Comparison of ENCODE assay signal across 10 cellular contexts in the genomic region with DNA sequence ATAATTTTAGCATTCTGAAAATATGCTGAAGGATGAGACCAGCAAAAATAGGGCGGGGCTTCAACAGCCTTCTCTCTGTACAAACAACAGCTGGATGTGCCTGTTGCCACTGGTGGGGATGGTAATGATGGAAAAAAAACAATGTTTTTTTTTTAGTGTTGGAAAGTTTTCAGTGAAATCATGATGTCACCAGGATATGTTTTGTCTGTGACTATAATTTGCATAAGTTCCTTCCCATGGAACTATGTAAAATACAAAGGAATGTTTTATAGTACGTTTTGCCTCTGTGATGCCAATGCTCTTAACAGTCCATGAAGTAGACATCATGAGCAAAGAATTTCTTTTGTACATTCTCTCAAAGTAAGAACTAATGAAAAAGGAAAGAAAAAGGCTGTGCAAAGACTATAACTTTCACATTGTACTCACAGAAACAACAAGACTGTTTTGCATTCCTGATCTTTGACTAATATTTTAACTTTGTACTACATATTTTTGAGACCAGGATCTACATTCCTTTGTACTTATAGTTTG.
DNase-seq lines count a peak whose midpoint lies in the region; ATAC-seq and TF ChIP-seq lines count a peak whose summit lies in the region.
"Had no signal": no experiment of that assay in that cellular context is flagged by ENCODE, and none has a peak within 500 bp of the region (broad histone marks: within the 10 kb centered on the region; RNA-seq: fewer than 3 reads in every experiment).

No MANE protein-coding gene starts in this region.

- POLR2A ChIA-PET in BJ (lab: Charles Lee) (interaction anchor here (1.0 kb wide), 1 partner anchor 8 kb away, joined by 3 read pairs; no protein-coding TSS in a partner anchor), SK-N-SH (lab: Yijun Ruan, JAX) (no interaction called here)
- POLR2A ChIA-PET in activated CD8-positive, alpha-beta T cell treated with anti-CD3 and anti-CD28 coated beads for 36 hours (lab: Charles Lee) = no interaction called here

- H3K36me3 ChIP-seq in BJ (ENCODE audit: control insufficient read depth, insufficient read depth, low read length) = no peaks in the 10 kb centered on the region
- no peaks in the 10 kb centered on the region for H3K36me3 ChIP-seq in SK-N-SH (replicated peaks in 1 of 2; ENCODE audit: control insufficient read depth in 1 of 2, insufficient read depth in 2 of 2, low read length in 1 of 2)
- H3K36me3 ChIP-seq in trophoblast cell (ENCODE audit: control insufficient read depth in 1 of 2, insufficient read depth in 2 of 2, low read length in 2 of 2) = no peaks in the 10 kb centered on the region

- H3K9ac ChIP-seq in SK-N-SH (peak overlapping the region; percentile 55), trophoblast cell (ENCODE audit: low read length) (no peak overlapping the region)

- DNase-seq in BJ (ENCODE audit: low read depth) (peak; percentile 90), SK-N-SH (no peak), fibroblast of the conjunctiva (ENCODE audit: low read depth) (peak; percentile 78), trophoblast cell (peak; percentile 14 to 78), NCI-H510A treated with DMSO at 0.1 percent for 48 hours (lab: John Stamatoyannopoulos, UW) (no peak)
- no peak for DNase-seq in activated CD8-positive, alpha-beta T cell treated with anti-CD3 and anti-CD28 coated beads for 36 hours
- DNase-seq: midbrain had no signal

- CTCF ChIA-PET in BJ (lab: Yijun Ruan, JAX) (interaction anchor here (0.7 kb wide), 1 partner anchor 34 kb away, joined by 4 read pairs; no protein-coding TSS in a partner anchor), SK-N-SH (lab: Yijun Ruan, JAX) (no interaction called here)
- CTCF ChIA-PET in activated CD8-positive, alpha-beta T cell treated with anti-CD3 and anti-CD28 coated beads for 36 hours (lab: Charles Lee) = interaction anchor here (1.0 kb wide), 1 partner anchor 8 kb away, joined by 3 read pairs; no protein-coding TSS in a partner anchor

- H3K14ac ChIP-seq in trophoblast cell (ENCODE audit: low read length) = no peak overlapping the region

- H3K36me3 Mint-ChIP-seq in activated CD8-positive, alpha-beta T cell treated with anti-CD3 and anti-CD28 coated beads for 36 hours (ENCODE audit: low read depth) = no peaks in the 10 kb centered on the region
- H3K36me3 Mint-ChIP-seq: brain had no signal

- H3K9me2 ChIP-seq in SK-N-SH = no peaks in the 10 kb centered on the region

- H3K9me3 Mint-ChIP-seq in activated CD8-positive, alpha-beta T cell treated with anti-CD3 and anti-CD28 coated beads for 36 hours = no peaks in the 10 kb centered on the region

- H4K12ac ChIP-seq in trophoblast cell (ENCODE audit: low read depth, low read length) = no peak overlapping the region

- TF ChIP-seq CTCF in BJ (IDR thresholded peaks at IDR 0.05; ENCODE audit: insufficient read depth, low read depth, low read length) (no peak), SK-N-SH (IDR thresholded peaks at IDR 0.05) (no peak)
- TF ChIP-seq CTCF in activated CD8-positive, alpha-beta T cell treated with anti-CD3 and anti-CD28 coated beads for 36 hours (IDR thresholded peaks at IDR 0.05) = no peak

- no peak overlapping the region for H4K8ac ChIP-seq in trophoblast cell (ENCODE audit: low read depth, low read length)

- no peak overlapping the region for H2BK12ac ChIP-seq in trophoblast cell (ENCODE audit: low read length)

- H4K20me1 ChIP-seq in SK-N-SH (ENCODE audit: insufficient read depth) = no peaks in the 10 kb centered on the region

- no peak overlapping the region for H3K18ac ChIP-seq in trophoblast cell (ENCODE audit: low read length)

- intact Hi-C loops in activated CD8-positive, alpha-beta T cell treated with anti-CD3 and anti-CD28 coated beads for 36 hours (cut with micrococcal nuclease) = no loop called here

- H3K4me1 ChIP-seq in SK-N-SH (ENCODE audit: control insufficient read depth in 1 of 2, insufficient read depth in 2 of 2, low read depth in 1 of 2, low read length in 1 of 2) (peaks cover 0 to 4% of the 10 kb centered on the region in 2 experiments; a peak in 2 of 4 replicates), trophoblast cell (ENCODE audit: control insufficient read depth in 1 of 2, insufficient read depth in 2 of 2, low read length in 2 of 2) (no peaks in the 10 kb centered on the region)

- H3K23ac ChIP-seq in trophoblast cell (ENCODE audit: low read length) = no peak overlapping the region

- no peak for TF ChIP-seq RAD21 in SK-N-SH (IDR thresholded peaks at IDR 0.05; ENCODE audit: low read length)

- peak overlapping the region; percentile 5; the same call in 1 of the 2 replicates for H2AFZ ChIP-seq in SK-N-SH (ENCODE audit: low read depth)
- no peak overlapping the region for H2AFZ ChIP-seq in trophoblast cell (ENCODE audit: insufficient read depth, low read length, poor library complexity)

- H2AK5ac ChIP-seq in trophoblast cell (ENCODE audit: low read length) = no peak overlapping the region

- no peak for ATAC-seq in activated CD8-positive, alpha-beta T cell treated with anti-CD3 and anti-CD28 coated beads for 36 hours
- ATAC-seq in HG02870 (IDR thresholded peaks at IDR 0.05; ENCODE audit: unreplicated experiment) (no peak), GM21737 (IDR thresholded peaks at IDR 0.05; ENCODE audit: unreplicated experiment) (no peak)

- no peak overlapping the region for H2BK120ac ChIP-seq in trophoblast cell (ENCODE audit: insufficient read depth, low read length, poor library complexity)

- H3F3A ChIP-seq in SK-N-SH (replicated peaks; ENCODE audit: insufficient read depth) = peaks cover 19% of the 10 kb centered on the region

- no peak overlapping the region for H3K27ac Mint-ChIP-seq in activated CD8-positive, alpha-beta T cell treated with anti-CD3 and anti-CD28 coated beads for 36 hours

- H3K4me1 Mint-ChIP-seq in activated CD8-positive, alpha-beta T cell treated with anti-CD3 and anti-CD28 coated beads for 36 hours (ENCODE audit: low read depth) = no peaks in the 10 kb centered on the region

- 34% methylated on average over 2 of the region's 2 CpGs for WGBS in SK-N-SH (ENCODE audit: low lambda C conversion rate)
- no CpG with 5 or more reads among the region's 2 CpGs for whole genome bisulfite sequencing in trophoblast cell (ENCODE audit: extremely low coverage, insufficient coverage, insufficient read length)

- H3K9me3 ChIP-seq in SK-N-SH (no peaks in the 10 kb centered on the region), trophoblast cell (ENCODE audit: insufficient read depth, low read depth, low read length) (peaks cover 5% of the 10 kb centered on the region)

- no peak overlapping the region for H2BK5ac ChIP-seq in trophoblast cell (ENCODE audit: low read depth, low read length, poor library complexity)

- H3K27ac ChIP-seq in SK-N-SH (ENCODE audit: low read depth in 2 of 2, low read length in 1 of 2) (peak overlapping the region; percentile 64 to 90), trophoblast cell (ENCODE audit: low read depth, low read length) (peak overlapping the region; percentile 34)

- H3K4me3 ChIP-seq in BJ (ENCODE audit: low read depth, low read length) (no peak overlapping the region), SK-N-SH (ENCODE audit: low read depth in 2 of 2, low read length in 1 of 2) (no peak overlapping the region; a peak in 1 of 4 replicates), trophoblast cell (ENCODE audit: low read depth, low read length) (no peak overlapping the region)

- no peak overlapping the region for H3K4ac ChIP-seq in trophoblast cell (ENCODE audit: low read depth, low read length)

- H3K4me3 Mint-ChIP-seq in activated CD8-positive, alpha-beta T cell treated with anti-CD3 and anti-CD28 coated beads for 36 hours = no peak overlapping the region

- H3K27me3 ChIP-seq in BJ (ENCODE audit: control insufficient read depth, insufficient read depth, low read length) (no peaks in the 10 kb centered on the region), SK-N-SH (ENCODE audit: insufficient read depth) (no peaks in the 10 kb centered on the region), trophoblast cell (ENCODE audit: insufficient read depth, low read length) (no peaks in the 10 kb centered on the region)

- no peaks in the 10 kb centered on the region for H3K79me1 ChIP-seq in trophoblast cell (ENCODE audit: low read length)

- no peak overlapping the region for H4K91ac ChIP-seq in trophoblast cell (ENCODE audit: low read depth, low read length)

- H3K4me2 ChIP-seq in SK-N-SH (peak overlapping the region; percentile 15; the same call in 1 of the 2 replicates), trophoblast cell (ENCODE audit: low read length) (no peak overlapping the region)

- TF ChIP-seq EP300 in SK-N-SH (IDR thresholded peaks at IDR 0.05; ENCODE audit: borderline replicate concordance in 1 of 2, low read depth in 1 of 2, low read length in 1 of 2) = peak in 1 of 2 experiments; percentile 55; a peak in 2 of 4 replicates

- H3K27me3 Mint-ChIP-seq in activated CD8-positive, alpha-beta T cell treated with anti-CD3 and anti-CD28 coated beads for 36 hours = no peaks in the 10 kb centered on the region
- H3K27me3 Mint-ChIP-seq: brain had no signal

- H3K79me2 ChIP-seq in SK-N-SH (ENCODE audit: insufficient read depth) (no peaks in the 10 kb centered on the region), trophoblast cell (ENCODE audit: control insufficient read depth, insufficient read depth, low read length, poor library complexity) (no peaks in the 10 kb centered on the region)

TF ChIP-seq in SK-N-SH, 30 proteins besides CTCF, POLR2A, EP300 and RAD21 (continues in another document):
- TF ChIP-seq MEF2A (IDR thresholded peaks at IDR 0.05; ENCODE audit: borderline replicate concordance, low read depth) (0 out of 2 replicates have a peak, but pooled peaks have one; percentile 28), GABPA (IDR thresholded peaks at IDR 0.05; ENCODE audit: low read depth) (no peak), RXRA (IDR thresholded peaks at IDR 0.05; ENCODE audit: borderline replicate concordance, low read depth) (no peak), NFIC (IDR thresholded peaks at IDR 0.05; ENCODE audit: borderline replicate concordance) (peak; percentile 36; the same call in 1 of the 2 replicates), FOXM1 (IDR thresholded peaks at IDR 0.05; ENCODE audit: low read depth) (peak; percentile 53; the same call in 1 of the 2 replicates), JUND (IDR thresholded peaks at IDR 0.05) (peak; percentile 69), TCF12 (IDR thresholded peaks at IDR 0.05) (peak; percentile 65), TEAD4 (IDR thresholded peaks at IDR 0.05; ENCODE audit: borderline replicate concordance, insufficient read depth) (peak; percentile 81), FOSL2 (IDR thresholded peaks at IDR 0.05; ENCODE audit: borderline replicate concordance, low read depth) (peak; percentile 57; the same call in 1 of the 2 replicates)
- TF ChIP-seq, protein P1, sequence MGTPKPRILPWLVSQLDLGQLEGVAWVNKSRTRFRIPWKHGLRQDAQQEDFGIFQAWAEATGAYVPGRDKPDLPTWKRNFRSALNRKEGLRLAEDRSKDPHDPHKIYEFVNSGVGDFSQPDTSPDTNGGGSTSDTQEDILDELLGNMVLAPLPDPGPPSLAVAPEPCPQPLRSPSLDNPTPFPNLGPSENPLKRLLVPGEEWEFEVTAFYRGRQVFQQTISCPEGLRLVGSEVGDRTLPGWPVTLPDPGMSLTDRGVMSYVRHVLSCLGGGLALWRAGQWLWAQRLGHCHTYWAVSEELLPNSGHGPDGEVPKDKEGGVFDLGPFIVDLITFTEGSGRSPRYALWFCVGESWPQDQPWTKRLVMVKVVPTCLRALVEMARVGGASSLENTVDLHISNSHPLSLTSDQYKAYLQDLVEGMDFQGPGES (IDR thresholded peaks at IDR 0.05; ENCODE audit: low read depth, low read length) = no peak

Comparison
In these comparisons a context has a peak if more than half of its experiments do, and no peak if none do; other contexts are left out.
1. DNase-seq: peak in BJ (single experiment), fibroblast of the conjunctiva (single experiment) and trophoblast cell (2 of 2); none in SK-N-SH (single experiment), activated CD8-positive, alpha-beta T cell treated with anti-CD3 and anti-CD28 coated beads for 36 hours (single experiment) and NCI-H510A treated with DMSO at 0.1 percent for 48 hours (single experiment).